Comparison of ENCODE assay signal across 1 cellular context in genomic region chr12:46246021-46246700, GRCh38.
TF ChIP-seq lines count a peak whose summit lies in the region.

No MANE protein-coding gene starts in this region.

TF ChIP-seq in endothelial cell of umbilical vein, 7 proteins besides CTCF, POLR2A, EP300 and RAD21:
- TF ChIP-seq MAX (IDR thresholded peaks at IDR 0.05; ENCODE audit: insufficient read depth, insufficient read length) (no peak), MYC (IDR thresholded peaks at IDR 0.05; ENCODE audit: low read depth, low read length) (no peak), POLR2AphosphoS5 (IDR thresholded peaks at IDR 0.05; ENCODE audit: insufficient read depth, low read depth, low read length) (no peak), EZH2 (IDR thresholded peaks at IDR 0.05; ENCODE audit: borderline replicate concordance, low read depth, low read length, severe bottlenecking) (no peak), FOS (IDR thresholded peaks at IDR 0.05; ENCODE audit: borderline replicate concordance, insufficient read depth, low read length) (no peak)
TF ChIP-seq in endothelial cell of umbilical vein: peak in this region for 0.
